7 cellular contexts compared by ENCODE assay signal in the genomic region with DNA sequence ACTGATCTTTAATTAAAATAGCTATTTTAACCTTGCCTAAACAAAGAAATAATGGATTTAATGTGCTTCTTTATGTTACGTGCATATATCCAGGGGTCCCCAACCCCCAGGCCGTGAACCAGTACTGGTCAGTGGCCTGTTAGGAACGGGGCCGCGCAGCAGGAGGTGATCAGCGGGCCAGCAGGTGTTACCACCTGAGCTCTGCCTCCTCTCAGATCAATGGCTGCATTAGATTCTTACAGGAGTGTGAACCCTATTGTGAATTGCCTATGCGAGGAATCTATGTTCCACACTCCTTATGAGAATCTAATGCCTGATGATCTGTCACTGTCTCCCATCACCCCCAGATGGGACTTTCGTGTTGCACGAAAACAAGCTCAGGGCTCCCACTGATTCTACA. TPM values are rescaled to one million over a fixed set of nuclear protein-coding genes. Genes with fewer than 3 reads are reported as not detected.
"Had no signal": no experiment of that assay in that cellular context is flagged by ENCODE, and none has a peak within 500 bp of the region (broad histone marks: within the 10 kb centered on the region; RNA-seq: fewer than 3 reads in every experiment).

No MANE protein-coding gene starts in this region.

- H3K27ac Mint-ChIP-seq: IgD-negative memory B cell had no signal

- H3K9me3 Mint-ChIP-seq: IgD-negative memory B cell had no signal

- H3K4me1 Mint-ChIP-seq: IgD-negative memory B cell had no signal

- H3K27ac ChIP-seq: HL-60 had no signal

- DNase-seq: IMR-90, KBM-7, KG1 had no signal

- H3K4me3 Mint-ChIP-seq: IgD-negative memory B cell had no signal

- H3K4me3 ChIP-seq: K562 had no signal

- ATAC-seq: HepG2, K562 had no signal

- FAIRE-seq: HepG2, K562 had no signal

RNA-seq across cellular contexts. Expression of gene CYP24A1, which starts 8.8 kb away (rescaled TPM):
- total RNA-seq: IMR-90, K562 had no signal
- polyA plus RNA-seq: IgD-negative memory B cell, IMR-90 had no signal
